ENCODE assay signal across 13 cellular contexts in the genomic region with DNA sequence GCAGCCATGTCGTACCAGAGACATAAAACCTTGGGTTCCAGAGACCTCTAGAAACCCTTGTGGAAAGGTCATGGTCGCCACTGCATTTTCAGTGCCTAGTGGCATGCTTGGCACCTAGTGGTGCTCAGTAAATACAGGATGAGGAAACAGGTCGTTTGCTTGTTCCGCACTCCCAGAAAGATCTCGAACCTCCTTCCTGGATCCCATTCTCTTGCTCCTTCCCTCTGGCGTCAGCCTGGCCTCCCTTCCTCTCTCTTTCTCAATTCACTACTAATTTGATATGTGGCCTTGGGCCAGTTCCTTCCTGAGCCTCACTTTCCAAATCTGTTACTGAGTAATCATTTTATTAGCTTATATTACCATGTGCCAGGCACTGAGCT. TPM values are rescaled to one million over a fixed set of nuclear protein-coding genes. Genes with fewer than 3 reads are reported as not detected.
DNase-seq lines count a peak whose midpoint lies in the region; ATAC-seq, FAIRE-seq and TF ChIP-seq lines count a peak whose summit lies in the region.
"Had no signal": no experiment of that assay in that cellular context is flagged by ENCODE, and none has a peak within 500 bp of the region (broad histone marks: within the 10 kb centered on the region; RNA-seq: fewer than 3 reads in every experiment).

No MANE protein-coding gene starts in this region.

- ATAC-seq in left ventricle myocardium superior: no peak
- ATAC-seq in gastroesophageal sphincter: peak; percentile 52
- ATAC-seq in pancreas: peak; percentile 10 to 53 (median 21)
- no peak for ATAC-seq in HG02678 (IDR thresholded peaks at IDR 0.05; ENCODE audit: unreplicated experiment)
- ATAC-seq in omental fat pad (ENCODE audit: low FRiP score): no peak
- ATAC-seq in GM18519 (IDR thresholded peaks at IDR 0.05; ENCODE audit: low FRiP score, unreplicated experiment): no peak
- ATAC-seq in stimulated activated naive CD8-positive, alpha-beta T cell treated with anti-CD3 and anti-CD28 coated beads, Interleukin-15, Interleukin-2, amounts not matched to agents 100 U/mL and 50 U/mL, for 24 hours: no peak

- DNase-seq in left ventricle myocardium inferior (no peak), left ventricle myocardium superior (no peak), pancreas (peak in 1 of 6 donors; percentile 5), omental fat pad (ENCODE audit: low spot score) (no peak)
- no peak for DNase-seq in stimulated activated naive CD8-positive, alpha-beta T cell treated with anti-CD3 and anti-CD28 coated beads, Interleukin-15, Interleukin-2, amounts not matched to agents 100 U/mL and 50 U/mL, for 24 hours
- DNase-seq: activated CD4-positive, alpha-beta T cell treated with anti-CD3 and anti-CD28 coated beads, Interleukin-2, amount 50 U/mL, for 48 hours; activated naive CD4-positive, alpha-beta T cell treated with Interleukin-2 at 50 U/mL for 16 hours; effector CD4-positive, alpha-beta T cell; NCI-H1930; NK-92 treated with Interleukin-12 subunit alpha and Interleukin-12 subunit beta, amount 100 ng/mL, for 24 hours had no signal

- TF ChIP-seq POLR2A in gastroesophageal sphincter (IDR thresholded peaks at IDR 0.05): no peak

- intact Hi-C loops in left ventricle myocardium inferior (cut with micrococcal nuclease) (no loop called here), left ventricle myocardium superior (cut with micrococcal nuclease) (no loop called here), pancreas (cut with DNase I) (no loop called here)

- H3K4me3 ChIP-seq in left ventricle myocardium inferior (no peak overlapping the region), gastroesophageal sphincter (no peak overlapping the region), pancreas (no peak overlapping the region)

- H3K9me3 ChIP-seq in left ventricle myocardium inferior (replicated peaks) (no peaks in the 10 kb centered on the region), gastroesophageal sphincter (no peaks in the 10 kb centered on the region), pancreas (no peaks in the 10 kb centered on the region)

- peaks cover 99% of the 10 kb centered on the region for H3K4me1 ChIP-seq in left ventricle myocardium inferior
- H3K4me1 ChIP-seq in gastroesophageal sphincter: peaks cover 3 to 100% (median 77%) of the 10 kb centered on the region in 3 donors
- H3K4me1 ChIP-seq in pancreas: peaks cover 81 to 91% (median 81%) of the 10 kb centered on the region in 3 donors

- H3K36me3 ChIP-seq in left ventricle myocardium inferior (no peaks in the 10 kb centered on the region), gastroesophageal sphincter (no peaks in the 10 kb centered on the region), pancreas (no peaks in the 10 kb centered on the region)

- H3K27ac ChIP-seq in left ventricle myocardium inferior (replicated peaks): peak overlapping the region; percentile 65
- peak overlapping the region in 3 of 4 donors; percentile 50 to 73 (median 61) for H3K27ac ChIP-seq in gastroesophageal sphincter
- peak overlapping the region in 2 of 4 donors; percentile 78 to 81 for H3K27ac ChIP-seq in pancreas

- TF ChIP-seq CTCF in left ventricle myocardium inferior (IDR thresholded peaks at IDR 0.05; ENCODE audit: borderline replicate concordance) (no peak), gastroesophageal sphincter (IDR thresholded peaks at IDR 0.05) (no peak), pancreas (IDR thresholded peaks at IDR 0.05) (no peak), omental fat pad (IDR thresholded peaks at IDR 0.05) (no peak)

- WGBS in gastroesophageal sphincter (ENCODE audit: low coverage in 1 of 2), 2 donors: 30 to 53% methylated on average over 4 to 5 of the region's 6 CpGs
- 10 to 11% methylated on average over 6 of the region's 6 CpGs for WGBS in pancreas, 2 donors

- FAIRE-seq in pancreas (lab: Jason Lieb, UNC): no peak

- H3K27me3 ChIP-seq in left ventricle myocardium inferior (ENCODE audit: low read depth) (no peaks in the 10 kb centered on the region), gastroesophageal sphincter (no peaks in the 10 kb centered on the region), pancreas (no peaks in the 10 kb centered on the region)

- no peak for TF ChIP-seq EP300 in gastroesophageal sphincter (IDR thresholded peaks at IDR 0.05)

RNA-seq across cellular contexts. Expression of a gene that starts 4.4 kb away (rescaled TPM):
- total RNA-seq in left ventricle myocardium inferior (58.9 TPM), left ventricle myocardium superior (57.9 TPM), gastroesophageal sphincter (100 to 1,000 TPM in 1 of 4 donors, 10 to 100 TPM in 3; 58.3 to 146 (median 72.1) TPM), pancreas (10 to 100 TPM; 35.5 to 57.2 (median 41.0) TPM), omental fat pad (10 to 100 TPM; 45.4 to 86.5 (median 81.2) TPM)
- 10 to 100 TPM in 1 of 2 donors, 1 to 10 TPM in 1; 9.9 to 20.2 TPM for polyA plus RNA-seq in pancreas

Comparison
In these comparisons a context has a peak if more than half of its experiments do, and no peak if none do; other contexts are left out.
1. ATAC-seq: peak in gastroesophageal sphincter (single experiment) and pancreas (4 of 4); none in left ventricle myocardium superior (single experiment), HG02678 (single experiment), omental fat pad (single experiment), GM18519 (single experiment) and stimulated activated naive CD8-positive, alpha-beta T cell treated with anti-CD3 and anti-CD28 coated beads, Interleukin-15, Interleukin-2, amounts not matched to agents 100 U/mL and 50 U/mL, for 24 hours (single experiment).